ENCODE assay signal across 1 cellular context in genomic region chr17:47948706-47949196, GRCh38.
TF ChIP-seq lines count a peak whose summit lies in the region.

No MANE protein-coding gene starts in this region.

TF ChIP-seq in HepG2, 621 proteins besides CTCF, POLR2A, EP300 and RAD21 (continued from another document and continues in another):
- peak; percentile 44; the same call in 1 of the 2 replicates for TF ChIP-seq YEATS4 (CRISPR knock-in tag; IDR thresholded peaks at IDR 0.05; ENCODE audit: borderline replicate concordance)
- peak; percentile 2; the same call in 1 of the 2 replicates for TF ChIP-seq ZNF563 (CRISPR knock-in tag; IDR thresholded peaks at IDR 0.05)
- TF ChIP-seq JDP2 (CRISPR knock-in tag; IDR thresholded peaks at IDR 0.05; ENCODE audit: borderline replicate concordance): no peak
- no peak for TF ChIP-seq PCBP2 (optimal IDR thresholded peaks at IDR 0.05; ENCODE audit: low read depth, low read length, poor library complexity, severe bottlenecking)
- no peak; the same call in 1 of the 2 replicates for TF ChIP-seq POLR2G (IDR thresholded peaks at IDR 0.05; ENCODE audit: low read depth, low read length)
- TF ChIP-seq DRAP1 (CRISPR knock-in tag; IDR thresholded peaks at IDR 0.05): peak; percentile 55
- TF ChIP-seq ELF4 (CRISPR knock-in tag; IDR thresholded peaks at IDR 0.05; ENCODE audit: borderline replicate concordance): no peak
- no peak for TF ChIP-seq ATF7 (IDR thresholded peaks at IDR 0.05)
- TF ChIP-seq ATF7 (CRISPR knock-in tag; IDR thresholded peaks at IDR 0.05): peak; percentile 60; the same call in 1 of the 2 replicates
- TF ChIP-seq ZNF317 (CRISPR knock-in tag; IDR thresholded peaks at IDR 0.05): peak; percentile 40; the same call in 1 of the 2 replicates
- TF ChIP-seq, protein P1, sequence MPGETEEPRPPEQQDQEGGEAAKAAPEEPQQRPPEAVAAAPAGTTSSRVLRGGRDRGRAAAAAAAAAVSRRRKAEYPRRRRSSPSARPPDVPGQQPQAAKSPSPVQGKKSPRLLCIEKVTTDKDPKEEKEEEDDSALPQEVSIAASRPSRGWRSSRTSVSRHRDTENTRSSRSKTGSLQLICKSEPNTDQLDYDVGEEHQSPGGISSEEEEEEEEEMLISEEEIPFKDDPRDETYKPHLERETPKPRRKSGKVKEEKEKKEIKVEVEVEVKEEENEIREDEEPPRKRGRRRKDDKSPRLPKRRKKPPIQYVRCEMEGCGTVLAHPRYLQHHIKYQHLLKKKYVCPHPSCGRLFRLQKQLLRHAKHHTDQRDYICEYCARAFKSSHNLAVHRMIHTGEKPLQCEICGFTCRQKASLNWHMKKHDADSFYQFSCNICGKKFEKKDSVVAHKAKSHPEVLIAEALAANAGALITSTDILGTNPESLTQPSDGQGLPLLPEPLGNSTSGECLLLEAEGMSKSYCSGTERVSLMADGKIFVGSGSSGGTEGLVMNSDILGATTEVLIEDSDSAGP (CRISPR knock-in tag; IDR thresholded peaks at IDR 0.05; ENCODE audit: borderline replicate concordance): peak; percentile 78
- TF ChIP-seq, protein P2, sequence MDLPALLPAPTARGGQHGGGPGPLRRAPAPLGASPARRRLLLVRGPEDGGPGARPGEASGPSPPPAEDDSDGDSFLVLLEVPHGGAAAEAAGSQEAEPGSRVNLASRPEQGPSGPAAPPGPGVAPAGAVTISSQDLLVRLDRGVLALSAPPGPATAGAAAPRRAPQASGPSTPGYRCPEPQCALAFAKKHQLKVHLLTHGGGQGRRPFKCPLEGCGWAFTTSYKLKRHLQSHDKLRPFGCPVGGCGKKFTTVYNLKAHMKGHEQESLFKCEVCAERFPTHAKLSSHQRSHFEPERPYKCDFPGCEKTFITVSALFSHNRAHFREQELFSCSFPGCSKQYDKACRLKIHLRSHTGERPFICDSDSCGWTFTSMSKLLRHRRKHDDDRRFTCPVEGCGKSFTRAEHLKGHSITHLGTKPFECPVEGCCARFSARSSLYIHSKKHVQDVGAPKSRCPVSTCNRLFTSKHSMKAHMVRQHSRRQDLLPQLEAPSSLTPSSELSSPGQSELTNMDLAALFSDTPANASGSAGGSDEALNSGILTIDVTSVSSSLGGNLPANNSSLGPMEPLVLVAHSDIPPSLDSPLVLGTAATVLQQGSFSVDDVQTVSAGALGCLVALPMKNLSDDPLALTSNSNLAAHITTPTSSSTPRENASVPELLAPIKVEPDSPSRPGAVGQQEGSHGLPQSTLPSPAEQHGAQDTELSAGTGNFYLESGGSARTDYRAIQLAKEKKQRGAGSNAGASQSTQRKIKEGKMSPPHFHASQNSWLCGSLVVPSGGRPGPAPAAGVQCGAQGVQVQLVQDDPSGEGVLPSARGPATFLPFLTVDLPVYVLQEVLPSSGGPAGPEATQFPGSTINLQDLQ (CRISPR knock-in tag; IDR thresholded peaks at IDR 0.05): no peak
- TF ChIP-seq ZBTB21 (CRISPR knock-in tag; IDR thresholded peaks at IDR 0.05): no peak
- 0 out of 2 replicates have a peak, but pooled peaks have one; percentile 43 for TF ChIP-seq ESRRA (CRISPR knock-in tag; IDR thresholded peaks at IDR 0.05; ENCODE audit: low read depth)
- TF ChIP-seq SKI (IDR thresholded peaks at IDR 0.05; ENCODE audit: partially characterized antibody): peak; percentile 85
- TF ChIP-seq RARA (CRISPR knock-in tag; IDR thresholded peaks at IDR 0.05): peak; percentile 89
- TF ChIP-seq ZBTB14 (CRISPR knock-in tag; IDR thresholded peaks at IDR 0.05): no peak
- TF ChIP-seq ZNF773 (CRISPR knock-in tag; IDR thresholded peaks at IDR 0.05; ENCODE audit: borderline replicate concordance): no peak
- no peak for TF ChIP-seq NR3C1 (CRISPR knock-in tag; IDR thresholded peaks at IDR 0.05)
- TF ChIP-seq, protein P3, sequence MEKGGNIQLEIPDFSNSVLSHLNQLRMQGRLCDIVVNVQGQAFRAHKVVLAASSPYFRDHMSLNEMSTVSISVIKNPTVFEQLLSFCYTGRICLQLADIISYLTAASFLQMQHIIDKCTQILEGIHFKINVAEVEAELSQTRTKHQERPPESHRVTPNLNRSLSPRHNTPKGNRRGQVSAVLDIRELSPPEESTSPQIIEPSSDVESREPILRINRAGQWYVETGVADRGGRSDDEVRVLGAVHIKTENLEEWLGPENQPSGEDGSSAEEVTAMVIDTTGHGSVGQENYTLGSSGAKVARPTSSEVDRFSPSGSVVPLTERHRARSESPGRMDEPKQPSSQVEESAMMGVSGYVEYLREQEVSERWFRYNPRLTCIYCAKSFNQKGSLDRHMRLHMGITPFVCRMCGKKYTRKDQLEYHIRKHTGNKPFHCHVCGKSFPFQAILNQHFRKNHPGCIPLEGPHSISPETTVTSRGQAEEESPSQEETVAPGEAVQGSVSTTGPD (CRISPR knock-in tag; IDR thresholded peaks at IDR 0.05): no peak
- TF ChIP-seq ZNF605 (CRISPR knock-in tag; IDR thresholded peaks at IDR 0.05): no peak
- TF ChIP-seq ARID3A (IDR thresholded peaks at IDR 0.05; ENCODE audit: low read depth, low read length): no peak
- TF ChIP-seq MEF2D (CRISPR knock-in tag; IDR thresholded peaks at IDR 0.05): no peak; the same call in 1 of the 2 replicates
- TF ChIP-seq ZKSCAN1 (IDR thresholded peaks at IDR 0.05; ENCODE audit: low read length): no peak
- no peak for TF ChIP-seq ZSCAN30 (CRISPR knock-in tag; IDR thresholded peaks at IDR 0.05)
- TF ChIP-seq SIN3B (IDR thresholded peaks at IDR 0.05; ENCODE audit: low read length): no peak
- no peak for TF ChIP-seq CCAR2 (optimal IDR thresholded peaks at IDR 0.05; ENCODE audit: low read depth, low read length)
- TF ChIP-seq ZNF558 (CRISPR knock-in tag; IDR thresholded peaks at IDR 0.05; ENCODE audit: borderline replicate concordance): no peak
- no peak for TF ChIP-seq ZNF30 (CRISPR knock-in tag; IDR thresholded peaks at IDR 0.05)
- TF ChIP-seq E2F2 (CRISPR knock-in tag; IDR thresholded peaks at IDR 0.05; ENCODE audit: borderline replicate concordance): no peak
- TF ChIP-seq ZNF768 (CRISPR knock-in tag; IDR thresholded peaks at IDR 0.05): no peak
- no peak for TF ChIP-seq ZNF337 (CRISPR knock-in tag; IDR thresholded peaks at IDR 0.05; ENCODE audit: borderline replicate concordance, low read depth)
- no peak for TF ChIP-seq ASH2L (IDR thresholded peaks at IDR 0.05; ENCODE audit: insufficient read length, low read depth, low read length)
- no peak for TF ChIP-seq SRSF1 (optimal IDR thresholded peaks at IDR 0.05; ENCODE audit: low read depth, low read length)
- TF ChIP-seq MTF2 (CRISPR knock-in tag; IDR thresholded peaks at IDR 0.05; ENCODE audit: borderline replicate concordance): no peak
- TF ChIP-seq, protein P4, sequence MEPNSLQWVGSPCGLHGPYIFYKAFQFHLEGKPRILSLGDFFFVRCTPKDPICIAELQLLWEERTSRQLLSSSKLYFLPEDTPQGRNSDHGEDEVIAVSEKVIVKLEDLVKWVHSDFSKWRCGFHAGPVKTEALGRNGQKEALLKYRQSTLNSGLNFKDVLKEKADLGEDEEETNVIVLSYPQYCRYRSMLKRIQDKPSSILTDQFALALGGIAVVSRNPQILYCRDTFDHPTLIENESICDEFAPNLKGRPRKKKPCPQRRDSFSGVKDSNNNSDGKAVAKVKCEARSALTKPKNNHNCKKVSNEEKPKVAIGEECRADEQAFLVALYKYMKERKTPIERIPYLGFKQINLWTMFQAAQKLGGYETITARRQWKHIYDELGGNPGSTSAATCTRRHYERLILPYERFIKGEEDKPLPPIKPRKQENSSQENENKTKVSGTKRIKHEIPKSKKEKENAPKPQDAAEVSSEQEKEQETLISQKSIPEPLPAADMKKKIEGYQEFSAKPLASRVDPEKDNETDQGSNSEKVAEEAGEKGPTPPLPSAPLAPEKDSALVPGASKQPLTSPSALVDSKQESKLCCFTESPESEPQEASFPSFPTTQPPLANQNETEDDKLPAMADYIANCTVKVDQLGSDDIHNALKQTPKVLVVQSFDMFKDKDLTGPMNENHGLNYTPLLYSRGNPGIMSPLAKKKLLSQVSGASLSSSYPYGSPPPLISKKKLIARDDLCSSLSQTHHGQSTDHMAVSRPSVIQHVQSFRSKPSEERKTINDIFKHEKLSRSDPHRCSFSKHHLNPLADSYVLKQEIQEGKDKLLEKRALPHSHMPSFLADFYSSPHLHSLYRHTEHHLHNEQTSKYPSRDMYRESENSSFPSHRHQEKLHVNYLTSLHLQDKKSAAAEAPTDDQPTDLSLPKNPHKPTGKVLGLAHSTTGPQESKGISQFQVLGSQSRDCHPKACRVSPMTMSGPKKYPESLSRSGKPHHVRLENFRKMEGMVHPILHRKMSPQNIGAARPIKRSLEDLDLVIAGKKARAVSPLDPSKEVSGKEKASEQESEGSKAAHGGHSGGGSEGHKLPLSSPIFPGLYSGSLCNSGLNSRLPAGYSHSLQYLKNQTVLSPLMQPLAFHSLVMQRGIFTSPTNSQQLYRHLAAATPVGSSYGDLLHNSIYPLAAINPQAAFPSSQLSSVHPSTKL (CRISPR knock-in tag; IDR thresholded peaks at IDR 0.05): peak; percentile 81
- no peak for TF ChIP-seq RNF2 (conservative IDR thresholded peaks at IDR 0.05; ENCODE audit: low read depth)
- TF ChIP-seq ZKSCAN5 (CRISPR knock-in tag; IDR thresholded peaks at IDR 0.05): no peak
- TF ChIP-seq BRCA1 (CRISPR knock-in tag; IDR thresholded peaks at IDR 0.05): no peak
- no peak for TF ChIP-seq MZF1 (CRISPR knock-in tag; IDR thresholded peaks at IDR 0.05; ENCODE audit: borderline replicate concordance)
- TF ChIP-seq HDAC2 (CRISPR knock-in tag; IDR thresholded peaks at IDR 0.05): peak; percentile 66; the same call in 1 of the 2 replicates
- no peak for TF ChIP-seq TOPORS (CRISPR knock-in tag; IDR thresholded peaks at IDR 0.05)
- TF ChIP-seq IKZF4 (CRISPR knock-in tag; IDR thresholded peaks at IDR 0.05; ENCODE audit: borderline replicate concordance, low read depth, not compliant biosample characterization): peak; percentile 89
- no peak for TF ChIP-seq GPN1 (CRISPR knock-in tag; IDR thresholded peaks at IDR 0.05; ENCODE audit: borderline replicate concordance)
- TF ChIP-seq IRF9 (CRISPR knock-in tag; IDR thresholded peaks at IDR 0.05; ENCODE audit: borderline replicate concordance): 0 out of 2 replicates have a peak, but pooled peaks have one; percentile 8
- peak in 1 of 2 experiments; percentile 49; a peak in 2 of 4 replicates for TF ChIP-seq MAFK (conservative IDR thresholded peaks at IDR 0.05 in 1 of 2, IDR thresholded peaks at IDR 0.05 in 1 of 2; ENCODE audit: low read length in 2 of 2)
- TF ChIP-seq ZNF329 (CRISPR knock-in tag; IDR thresholded peaks at IDR 0.05; ENCODE audit: low read depth): no peak
- peak; percentile 74; the same call in 1 of the 2 replicates for TF ChIP-seq ZNF670 (CRISPR knock-in tag; IDR thresholded peaks at IDR 0.05; ENCODE audit: borderline replicate concordance)
- TF ChIP-seq JUN (CRISPR knock-in tag; IDR thresholded peaks at IDR 0.05): 0 out of 2 replicates have a peak, but pooled peaks have one; percentile 60
- no peak for TF ChIP-seq ZNF230 (CRISPR knock-in tag; IDR thresholded peaks at IDR 0.05)
- peak; percentile 58; the same call in 1 of the 2 replicates for TF ChIP-seq MLX (CRISPR knock-in tag; IDR thresholded peaks at IDR 0.05)
- no peak for TF ChIP-seq GATA4 (IDR thresholded peaks at IDR 0.05; ENCODE audit: borderline replicate concordance, low read depth)
- TF ChIP-seq, protein P5, sequence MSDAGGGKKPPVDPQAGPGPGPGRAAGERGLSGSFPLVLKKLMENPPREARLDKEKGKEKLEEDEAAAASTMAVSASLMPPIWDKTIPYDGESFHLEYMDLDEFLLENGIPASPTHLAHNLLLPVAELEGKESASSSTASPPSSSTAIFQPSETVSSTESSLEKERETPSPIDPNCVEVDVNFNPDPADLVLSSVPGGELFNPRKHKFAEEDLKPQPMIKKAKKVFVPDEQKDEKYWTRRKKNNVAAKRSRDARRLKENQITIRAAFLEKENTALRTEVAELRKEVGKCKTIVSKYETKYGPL (CRISPR knock-in tag; IDR thresholded peaks at IDR 0.05): no peak
